Comparison of ENCODE assay signal across 1 cellular context in the genomic region with DNA sequence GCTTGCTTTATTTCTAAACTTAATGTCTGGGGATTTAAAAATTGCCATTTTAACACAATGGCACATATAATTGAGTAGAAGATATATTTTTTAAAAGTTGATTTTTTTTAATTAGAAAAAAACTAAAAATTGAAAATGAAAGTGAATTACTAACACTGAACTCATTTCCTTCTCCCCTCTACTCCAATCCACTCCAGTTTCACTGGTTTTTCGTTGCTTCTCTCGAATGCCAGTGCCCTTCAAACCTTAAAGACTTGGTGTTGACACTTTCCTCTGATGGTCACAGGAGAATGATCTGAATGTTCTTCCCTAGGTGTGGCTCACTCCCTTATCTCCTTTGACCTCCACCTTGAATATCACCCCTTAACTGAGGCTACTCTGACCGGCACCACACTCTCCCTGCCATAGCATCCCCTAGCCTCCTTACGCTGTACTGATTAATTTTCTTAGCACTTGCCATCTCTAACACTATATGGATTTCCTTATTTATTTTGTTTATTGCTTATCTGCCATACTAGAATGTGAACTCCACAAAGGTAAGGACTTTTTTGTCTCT.
TF ChIP-seq lines count a peak whose summit lies in the region.

No MANE protein-coding gene starts in this region.

TF ChIP-seq in IMR-90, 13 proteins besides CTCF, POLR2A, EP300 and RAD21 (continued from another document):
- TF ChIP-seq, protein P1, sequence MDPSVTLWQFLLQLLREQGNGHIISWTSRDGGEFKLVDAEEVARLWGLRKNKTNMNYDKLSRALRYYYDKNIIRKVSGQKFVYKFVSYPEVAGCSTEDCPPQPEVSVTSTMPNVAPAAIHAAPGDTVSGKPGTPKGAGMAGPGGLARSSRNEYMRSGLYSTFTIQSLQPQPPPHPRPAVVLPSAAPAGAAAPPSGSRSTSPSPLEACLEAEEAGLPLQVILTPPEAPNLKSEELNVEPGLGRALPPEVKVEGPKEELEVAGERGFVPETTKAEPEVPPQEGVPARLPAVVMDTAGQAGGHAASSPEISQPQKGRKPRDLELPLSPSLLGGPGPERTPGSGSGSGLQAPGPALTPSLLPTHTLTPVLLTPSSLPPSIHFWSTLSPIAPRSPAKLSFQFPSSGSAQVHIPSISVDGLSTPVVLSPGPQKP (IDR thresholded peaks at IDR 0.05; ENCODE audit: borderline replicate concordance, low read depth, low read length): no peak
- TF ChIP-seq FOS (IDR thresholded peaks at IDR 0.05; ENCODE audit: low read depth, low read length) (no peak), RCOR1 (IDR thresholded peaks at IDR 0.05; ENCODE audit: insufficient replicate concordance, low read length) (no peak), MAFK (IDR thresholded peaks at IDR 0.05; ENCODE audit: low read depth, low read length) (no peak), USF2 (IDR thresholded peaks at IDR 0.05; ENCODE audit: low read depth, low read length) (no peak), MAZ (IDR thresholded peaks at IDR 0.05; ENCODE audit: borderline replicate concordance, low read depth, low read length) (no peak), CEBPB (IDR thresholded peaks at IDR 0.05; ENCODE audit: low read depth, low read length) (no peak), RFX5 (IDR thresholded peaks at IDR 0.05; ENCODE audit: low read depth, low read length) (no peak), CHD1 (IDR thresholded peaks at IDR 0.05; ENCODE audit: low read depth, low read length) (no peak)
